13 cellular contexts compared by ENCODE assay signal in genomic region chr9:16611969-16612368, GRCh38.
A peak's percentile ranks its signal among the peaks of the same experiment; 100 is the strongest.
DNase-seq lines count a peak whose midpoint lies in the region; ATAC-seq and TF ChIP-seq lines count a peak whose summit lies in the region.
"Had no signal": no experiment of that assay in that cellular context is flagged by ENCODE, and none has a peak within 500 bp of the region (broad histone marks: within the 10 kb centered on the region; RNA-seq: fewer than 3 reads in every experiment).

No MANE protein-coding gene starts in this region.

- H3K4me1 ChIP-seq in IMR-90 (ENCODE audit: control insufficient read depth, insufficient read depth, low read length): peaks cover 6% of the 10 kb centered on the region
- H3K4me1 ChIP-seq in hepatocyte (ENCODE audit: insufficient read depth): peaks cover 4% of the 10 kb centered on the region
- H3K4me1 ChIP-seq: BLaER1 treated with 17β-estradiol and CSF1 and Interleukin-3, amounts not matched to agents 10 nM and 100 nM had no signal

- H3K9ac ChIP-seq in IMR-90 (ENCODE audit: low read depth, low read length): no peak overlapping the region
- H3K9ac ChIP-seq: BLaER1 treated with 17β-estradiol and CSF1 and Interleukin-3, amounts not matched to agents 10 nM and 100 nM had no signal

- no peak overlapping the region for H2AK9ac ChIP-seq in IMR-90 (replicated peaks; ENCODE audit: low read depth, low read length, poor library complexity)

- dilution Hi-C loops in IMR-90 (cut with HindIII; ENCODE audit: low sequenced_read_pairs, unreplicated experiment): no loop called here

- no peak for TF ChIP-seq POLR2A in IMR-90 (IDR thresholded peaks at IDR 0.05; ENCODE audit: low read depth, low read length)

- H4K5ac ChIP-seq in IMR-90 (ENCODE audit: low read depth, low read length): no peak overlapping the region

- H3K27ac ChIP-seq in IMR-90 (ENCODE audit: insufficient read depth, low read length) (no peak overlapping the region), hepatocyte (no peak overlapping the region)
- H3K27ac ChIP-seq: BLaER1 treated with 17β-estradiol and CSF1 and Interleukin-3, amounts not matched to agents 10 nM and 100 nM had no signal

- POLR2A ChIA-PET in IMR-90 (lab: Charles Lee; ENCODE audit: unreplicated experiment): interaction anchor here (0.6 kb wide), 1 partner anchor 10 kb away, joined by 3 read pairs; no protein-coding TSS in a partner anchor

- no peak overlapping the region for H2AK5ac ChIP-seq in IMR-90 (ENCODE audit: low read depth, low read length)

- peaks cover 3% of the 10 kb centered on the region; the same call in 1 of the 2 replicates for H3K9me1 ChIP-seq in IMR-90 (ENCODE audit: insufficient read depth, low read length)

- H3K79me1 ChIP-seq in IMR-90 (ENCODE audit: low read depth in 1 of 2, low read length in 2 of 2): peaks cover 21 to 63% of the 10 kb centered on the region in 2 experiments; a peak in 3 of 4 replicates

- no peak overlapping the region for H3K4ac ChIP-seq in IMR-90 (ENCODE audit: low read depth, low read length)

- H3K14ac ChIP-seq in IMR-90 (replicated peaks; ENCODE audit: low read depth, low read length): no peak overlapping the region

- H3K27me3 ChIP-seq in IMR-90 (ENCODE audit: control insufficient read depth, insufficient read depth, low read length) (no peaks in the 10 kb centered on the region), hepatocyte (no peaks in the 10 kb centered on the region)
- H3K27me3 ChIP-seq: BLaER1 treated with 17β-estradiol and CSF1 and Interleukin-3, amounts not matched to agents 10 nM and 100 nM had no signal

- H2AFZ ChIP-seq in IMR-90 (replicated peaks; ENCODE audit: low read length, poor library complexity) (no peak overlapping the region), hepatocyte (no peak overlapping the region)

- peaks cover 5% of the 10 kb centered on the region; the same call in 1 of the 2 replicates for H4K20me1 ChIP-seq in IMR-90 (ENCODE audit: insufficient read depth, low read length)
- H4K20me1 ChIP-seq in hepatocyte (ENCODE audit: insufficient read depth, poor library complexity, severe bottlenecking): no peaks in the 10 kb centered on the region

- no peak overlapping the region for H2BK15ac ChIP-seq in IMR-90 (ENCODE audit: low read depth, low read length)

- H3K4me3 ChIP-seq in IMR-90 (ENCODE audit: insufficient read depth, low read depth, low read length) (no peak overlapping the region), hepatocyte (no peak overlapping the region)
- H3K4me3 ChIP-seq: BLaER1 treated with 17β-estradiol and CSF1 and Interleukin-3, amounts not matched to agents 10 nM and 100 nM had no signal

- 40% methylated on average over 1 of the region's 2 CpGs; no CpG with 5 or more reads in 1 of the 2 experiments for WGBS in IMR-90 (ENCODE audit: extremely low coverage in 2 of 2, insufficient read length in 1 of 2), 2 experiments
- 32% methylated on average over 2 of the region's 2 CpGs for WGBS in hepatocyte (ENCODE audit: low lambda C conversion rate, missing lambda C conversion rate)

- ATAC-seq in IMR-90 (ENCODE audit: low read depth): peak; percentile 73
- no peak for ATAC-seq in HG02763 (IDR thresholded peaks at IDR 0.05; ENCODE audit: unreplicated experiment)
- no peak for ATAC-seq in left ventricle myocardium superior

- intact Hi-C loops in IMR-90 (cut with micrococcal nuclease) (no loop called here), left ventricle myocardium superior (cut with micrococcal nuclease) (no loop called here)

- TF ChIP-seq CTCF in AG09319 (IDR thresholded peaks at IDR 0.05; ENCODE audit: low read depth, low read length) (no peak), IMR-90 (conservative IDR thresholded peaks at IDR 0.05; ENCODE audit: low read depth, low read length) (no peak), hepatocyte (IDR thresholded peaks at IDR 0.05; ENCODE audit: poor library complexity) (no peak)

- H3K18ac ChIP-seq in IMR-90 (ENCODE audit: low read depth, low read length): no peak overlapping the region

- H3K4me2 ChIP-seq in IMR-90 (ENCODE audit: low read depth, low read length): no peak overlapping the region
- H3K4me2 ChIP-seq in hepatocyte: no peak overlapping the region
- H3K4me2 ChIP-seq: BLaER1 treated with 17β-estradiol and CSF1 and Interleukin-3, amounts not matched to agents 10 nM and 100 nM had no signal

- no peak overlapping the region for H3K23ac ChIP-seq in IMR-90 (ENCODE audit: low read depth, low read length)

- no TSS peak for BruUV-seq in IMR-90 (replicated peaks; lab: Mats Ljungman, UMichigan)

- CTCF ChIA-PET in IMR-90 (lab: Yijun Ruan, JAX): interaction anchor here (1.2 kb wide), 1 partner anchor 14 kb away, joined by 3 read pairs; no protein-coding TSS in a partner anchor

- H3K36me3 ChIP-seq in IMR-90 (ENCODE audit: control insufficient read depth, insufficient read depth, low read length): no peaks in the 10 kb centered on the region
- no peaks in the 10 kb centered on the region for H3K36me3 ChIP-seq in hepatocyte (replicated peaks; ENCODE audit: insufficient read depth, low read depth)

- no peak overlapping the region for H2BK120ac ChIP-seq in IMR-90 (ENCODE audit: low read depth, low read length)

- no peaks in the 10 kb centered on the region for H3K9me2 ChIP-seq in hepatocyte (replicated peaks; ENCODE audit: insufficient read depth)

- no peak for TF ChIP-seq RAD21 in IMR-90 (IDR thresholded peaks at IDR 0.05; ENCODE audit: low read length)

- no peak overlapping the region for H4K8ac ChIP-seq in IMR-90 (ENCODE audit: low read depth in 2 of 2, low read length in 2 of 2)

- peaks cover 20% of the 10 kb centered on the region for H3K79me2 ChIP-seq in hepatocyte

- H2BK5ac ChIP-seq in IMR-90 (ENCODE audit: low read depth, low read length, poor library complexity, severe bottlenecking): no peak overlapping the region

- H3K56ac ChIP-seq in IMR-90 (ENCODE audit: extremely low read depth, insufficient read depth, low read length): no peak overlapping the region

- H3K9me3 ChIP-seq in IMR-90 (ENCODE audit: control insufficient read depth, insufficient read depth, low read length) (no peaks in the 10 kb centered on the region), hepatocyte (ENCODE audit: low read depth) (no peaks in the 10 kb centered on the region)

- in situ Hi-C loops in IMR-90 (cut with MboI; ENCODE audit: low sequenced_read_pairs): no loop called here

- DNase-seq in AG09319 (ENCODE audit: extremely low read depth, low read depth): peak; percentile 56
- DNase-seq in IMR-90: peak; percentile 73
- DNase-seq in epidermal melanocyte (ENCODE audit: insufficient read length, low spot score): peak; percentile 57
- peak; percentile 73 for DNase-seq in iris pigment epithelial cell (ENCODE audit: low read depth)
- no peak for DNase-seq in NOMO-1 treated with dmso at 0.1 percent for 144 hours (lab: John Stamatoyannopoulos, UW; ENCODE audit: unreplicated experiment)
- no peak for DNase-seq in hepatocyte (ENCODE audit: low spot score)
- no peak for DNase-seq in left ventricle myocardium superior
- DNase-seq: H7; NCI-H2107; NCI-H69; NK-92 treated with Interleukin-12 subunit alpha and Interleukin-12 subunit beta, amount 100 ng/mL, for 24 hours had no signal

- H4K91ac ChIP-seq in IMR-90 (ENCODE audit: insufficient read depth, low read depth, low read length): no peak overlapping the region

- H2BK20ac ChIP-seq in IMR-90 (ENCODE audit: low read depth, low read length): no peak overlapping the region

TF ChIP-seq in IMR-90, 13 proteins besides CTCF, POLR2A, EP300 and RAD21:
- TF ChIP-seq CHD1 (IDR thresholded peaks at IDR 0.05; ENCODE audit: low read depth, low read length): no peak
- TF ChIP-seq CEBPB (IDR thresholded peaks at IDR 0.05; ENCODE audit: low read depth, low read length): peak; percentile 84
- TF ChIP-seq SMC3 (IDR thresholded peaks at IDR 0.05; ENCODE audit: low read depth, low read length): no peak

Comparison
In these comparisons a context has a peak if more than half of its experiments do, and no peak if none do; other contexts are left out.
1. DNase-seq: peak in AG09319 (single experiment), IMR-90 (single experiment), epidermal melanocyte (single experiment) and iris pigment epithelial cell (single experiment); none in NOMO-1 treated with dmso at 0.1 percent for 144 hours (single experiment), hepatocyte (single experiment) and left ventricle myocardium superior (single experiment).